ENCODE assay signal across 10 cellular contexts in the genomic region with DNA sequence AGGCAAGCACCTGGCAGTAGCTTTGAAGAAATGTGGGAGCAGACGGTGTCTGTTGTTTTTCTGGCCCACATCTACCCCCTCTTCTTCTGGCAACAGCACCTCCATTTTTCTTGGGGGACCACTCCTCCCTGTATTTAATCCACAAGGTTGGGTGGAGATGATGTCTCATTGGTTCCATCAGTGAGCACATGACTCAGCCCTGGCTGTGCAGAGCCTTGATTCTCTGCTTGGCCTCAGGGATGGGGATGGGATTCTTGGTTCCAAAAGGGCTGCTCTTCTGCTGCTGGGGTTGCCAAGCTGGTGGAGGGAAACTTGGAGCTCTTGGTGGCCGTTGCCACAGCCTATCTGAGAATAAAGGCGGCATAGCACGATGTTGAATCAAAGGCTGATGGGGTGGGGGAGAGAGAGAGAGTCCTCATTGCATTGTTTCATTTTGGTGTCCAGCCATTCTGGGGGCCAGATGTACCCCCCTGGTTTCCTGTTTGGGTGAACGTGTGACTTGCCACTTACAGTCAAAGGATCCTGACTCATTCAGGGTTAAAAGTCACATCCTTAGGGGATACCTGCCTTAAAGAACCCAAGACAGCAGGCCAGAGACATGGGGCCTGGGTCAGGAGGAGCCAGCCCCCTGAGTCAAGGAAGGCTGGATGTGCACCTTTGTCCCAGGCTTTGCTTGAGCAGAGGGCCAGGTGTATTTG. TPM values are rescaled to one million over a fixed set of nuclear protein-coding genes. Genes with fewer than 3 reads are reported as not detected.
DNase-seq lines count a peak whose midpoint lies in the region; ATAC-seq and TF ChIP-seq lines count a peak whose summit lies in the region.
"Had no signal": no experiment of that assay in that cellular context is flagged by ENCODE, and none has a peak within 500 bp of the region (broad histone marks: within the 10 kb centered on the region; RNA-seq: fewer than 3 reads in every experiment).

No MANE protein-coding gene starts in this region.

- H3K4me3 Mint-ChIP-seq in activated T-cell treated with anti-CD3 and anti-CD28 coated beads, Interleukin-2, amount 50 U/mL, for 4 hours = no peak overlapping the region
- H3K4me3 Mint-ChIP-seq in activated T-helper 1 cell treated with anti-CD3 and anti-CD28 coated beads, Interleukin-12 subunit alpha, Interleukin-12 subunit beta, Interleukin-2, Interleukin-4 antibody, amounts not matched to agents 30 ng/mL and 10 ng/mL and 1 ng/mL, durations not matched to agents 14 hours and 24 hours and 36 hours = peak overlapping the region; percentile 2

- H3K27ac Mint-ChIP-seq in activated T-helper 1 cell treated with anti-CD3 and anti-CD28 coated beads, Interleukin-12 subunit alpha, Interleukin-12 subunit beta, Interleukin-2, Interleukin-4 antibody, amounts not matched to agents 30 ng/mL and 10 ng/mL and 1 ng/mL, durations not matched to agents 14 hours and 24 hours and 36 hours = peak overlapping the region; percentile 74

- no peaks in the 10 kb centered on the region for H3K27me3 Mint-ChIP-seq in activated T-cell treated with anti-CD3 and anti-CD28 coated beads, Interleukin-2, amount 50 U/mL, for 4 hours (ENCODE audit: low read depth)
- H3K27me3 Mint-ChIP-seq in activated T-helper 1 cell treated with anti-CD3 and anti-CD28 coated beads, Interleukin-12 subunit alpha, Interleukin-12 subunit beta, Interleukin-2, Interleukin-4 antibody, amounts not matched to agents 30 ng/mL and 10 ng/mL and 1 ng/mL, durations not matched to agents 14 hours and 24 hours and 36 hours (ENCODE audit: insufficient read depth) = no peaks in the 10 kb centered on the region

- H3K4me1 ChIP-seq in lower lobe of right lung (peaks cover 67% of the 10 kb centered on the region), stomach smooth muscle (ENCODE audit: control insufficient read depth, insufficient read depth, low read length) (peaks cover 35% of the 10 kb centered on the region)

- H3K36me3 ChIP-seq in lower lobe of right lung = no peaks in the 10 kb centered on the region
- no peaks in the 10 kb centered on the region for H3K36me3 ChIP-seq in stomach smooth muscle (ENCODE audit: control insufficient read depth in 2 of 2, insufficient read depth in 2 of 2, low read length in 2 of 2)

- peaks cover 15% of the 10 kb centered on the region for H3K36me3 Mint-ChIP-seq in activated T-cell treated with anti-CD3 and anti-CD28 coated beads, Interleukin-2, amount 50 U/mL, for 4 hours (ENCODE audit: insufficient read depth)
- H3K36me3 Mint-ChIP-seq in activated T-helper 1 cell treated with anti-CD3 and anti-CD28 coated beads, Interleukin-12 subunit alpha, Interleukin-12 subunit beta, Interleukin-2, Interleukin-4 antibody, amounts not matched to agents 30 ng/mL and 10 ng/mL and 1 ng/mL, durations not matched to agents 14 hours and 24 hours and 36 hours (ENCODE audit: low read depth) = peaks cover 33% of the 10 kb centered on the region

- intact Hi-C loops in activated T-helper 1 cell treated with anti-CD3 and anti-CD28 coated beads, Interleukin-12 subunit alpha, Interleukin-12 subunit beta, Interleukin-2, Interleukin-4 antibody, amounts not matched to agents 30 ng/mL and 10 ng/mL and 1 ng/mL, durations not matched to agents 14 hours and 24 hours and 36 hours (cut with micrococcal nuclease) = loop anchor here (2.0 kb wide), 1 partner anchor 18 kb away; no protein-coding TSS in a partner anchor
- intact Hi-C loops in lower lobe of right lung (cut with DNase I) = no loop called here

- peaks cover 12% of the 10 kb centered on the region for H3K9me3 Mint-ChIP-seq in activated T-cell treated with anti-CD3 and anti-CD28 coated beads, Interleukin-2, amount 50 U/mL, for 4 hours
- peaks cover 25% of the 10 kb centered on the region for H3K9me3 Mint-ChIP-seq in activated T-helper 1 cell treated with anti-CD3 and anti-CD28 coated beads, Interleukin-12 subunit alpha, Interleukin-12 subunit beta, Interleukin-2, Interleukin-4 antibody, amounts not matched to agents 30 ng/mL and 10 ng/mL and 1 ng/mL, durations not matched to agents 14 hours and 24 hours and 36 hours

- H3K27ac ChIP-seq in lower lobe of right lung = peak overlapping the region; percentile 37
- peak overlapping the region; percentile 46 for H3K27ac ChIP-seq in stomach smooth muscle (ENCODE audit: low read length)

- H3K9ac ChIP-seq in stomach smooth muscle (ENCODE audit: low read length in 2 of 2) = no peak overlapping the region

- no peaks in the 10 kb centered on the region for H3K27me3 ChIP-seq in lower lobe of right lung (ENCODE audit: low read depth)
- H3K27me3 ChIP-seq in stomach smooth muscle (ENCODE audit: control insufficient read depth in 1 of 2, insufficient read depth in 2 of 2, low read length in 2 of 2) = no peaks in the 10 kb centered on the region

- no peak for DNase-seq in activated T-cell treated with anti-CD3 and anti-CD28 coated beads, Interleukin-2, amount 50 U/mL, for 4 hours
- DNase-seq in activated T-cell treated with anti-CD3 and anti-CD28 coated beads, Interleukin-2, amount 50 U/mL, for 1 hour = no peak
- DNase-seq in activated T-helper 1 cell treated with anti-CD3 and anti-CD28 coated beads, Interleukin-12 subunit alpha, Interleukin-12 subunit beta, Interleukin-2, Interleukin-4 antibody, amounts not matched to agents 30 ng/mL and 10 ng/mL and 1 ng/mL, durations not matched to agents 14 hours and 24 hours and 36 hours (ENCODE audit: low spot score) = no peak
- DNase-seq in lower lobe of right lung = no peak
- no peak for DNase-seq in NCI-H2081 treated with DMSO at 0.1 percent for 48 hours (lab: John Stamatoyannopoulos, UW)
- DNase-seq in DMS 273 treated with DMSO at 0.1 percent for 48 hours (lab: John Stamatoyannopoulos, UW) = no peak
- DNase-seq: activated effector memory CD4-positive, alpha-beta T cell treated with Interleukin-2 at 50 U/mL for 16 hours; T1000 had no signal

- peak; percentile 31 to 42 for ATAC-seq in activated T-cell treated with anti-CD3 and anti-CD28 coated beads, Interleukin-2, amount 50 U/mL, for 4 hours
- ATAC-seq in lower lobe of right lung (no peak), SK-N-SH treated with all-trans-retinoic acid at 6 μM for 48 hours (no peak)

- no peaks in the 10 kb centered on the region for H3K9me3 ChIP-seq in lower lobe of right lung
- no peaks in the 10 kb centered on the region for H3K9me3 ChIP-seq in stomach smooth muscle (ENCODE audit: control insufficient read depth in 2 of 2, low read length in 2 of 2)

- TF ChIP-seq CTCF in lower lobe of right lung (IDR thresholded peaks at IDR 0.05) = no peak

- no peak overlapping the region for H3K4me3 ChIP-seq in lower lobe of right lung
- no peak overlapping the region for H3K4me3 ChIP-seq in stomach smooth muscle (ENCODE audit: low read length in 2 of 2)

- peaks cover 60% of the 10 kb centered on the region for H3K4me1 Mint-ChIP-seq in activated T-cell treated with anti-CD3 and anti-CD28 coated beads, Interleukin-2, amount 50 U/mL, for 4 hours (ENCODE audit: low read depth)
- peaks cover 75% of the 10 kb centered on the region for H3K4me1 Mint-ChIP-seq in activated T-helper 1 cell treated with anti-CD3 and anti-CD28 coated beads, Interleukin-12 subunit alpha, Interleukin-12 subunit beta, Interleukin-2, Interleukin-4 antibody, amounts not matched to agents 30 ng/mL and 10 ng/mL and 1 ng/mL, durations not matched to agents 14 hours and 24 hours and 36 hours (ENCODE audit: low read depth)

TF ChIP-seq in SK-N-SH treated with all-trans-retinoic acid at 6 μM for 48 hours, 23 proteins besides CTCF, POLR2A, EP300 and RAD21:
- TF ChIP-seq ESRRG (CRISPR knock-in tag; IDR thresholded peaks at IDR 0.05) (no peak), OSR1 (CRISPR knock-in tag; IDR thresholded peaks at IDR 0.05) (no peak), BACH2 (CRISPR knock-in tag; IDR thresholded peaks at IDR 0.05; ENCODE audit: borderline replicate concordance) (no peak), ZNF8 (CRISPR knock-in tag; IDR thresholded peaks at IDR 0.05) (no peak), CSDC2 (CRISPR knock-in tag; IDR thresholded peaks at IDR 0.05) (no peak), ARNTL (CRISPR knock-in tag; IDR thresholded peaks at IDR 0.05; ENCODE audit: borderline replicate concordance, low read depth) (no peak), SNAI2 (CRISPR knock-in tag; IDR thresholded peaks at IDR 0.05) (no peak)
- TF ChIP-seq, protein P1, sequence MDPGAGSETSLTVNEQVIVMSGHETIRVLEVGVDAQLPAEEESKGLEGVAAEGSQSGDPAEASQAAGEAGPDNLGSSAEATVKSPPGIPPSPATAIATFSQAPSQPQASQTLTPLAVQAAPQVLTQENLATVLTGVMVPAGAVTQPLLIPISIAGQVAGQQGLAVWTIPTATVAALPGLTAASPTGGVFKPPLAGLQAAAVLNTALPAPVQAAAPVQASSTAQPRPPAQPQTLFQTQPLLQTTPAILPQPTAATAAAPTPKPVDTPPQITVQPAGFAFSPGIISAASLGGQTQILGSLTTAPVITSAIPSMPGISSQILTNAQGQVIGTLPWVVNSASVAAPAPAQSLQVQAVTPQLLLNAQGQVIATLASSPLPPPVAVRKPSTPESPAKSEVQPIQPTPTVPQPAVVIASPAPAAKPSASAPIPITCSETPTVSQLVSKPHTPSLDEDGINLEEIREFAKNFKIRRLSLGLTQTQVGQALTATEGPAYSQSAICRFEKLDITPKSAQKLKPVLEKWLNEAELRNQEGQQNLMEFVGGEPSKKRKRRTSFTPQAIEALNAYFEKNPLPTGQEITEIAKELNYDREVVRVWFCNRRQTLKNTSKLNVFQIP (CRISPR knock-in tag; IDR thresholded peaks at IDR 0.05; ENCODE audit: borderline replicate concordance, low read depth) = no peak

RNA-seq across cellular contexts. Expression of a gene that starts 25.9 kb away (rescaled TPM):
- total RNA-seq in activated T-cell treated with anti-CD3 and anti-CD28 coated beads, Interleukin-2, amount 50 U/mL, for 4 hours = 10 to 100 TPM; 14.0 to 15.6 (median 15.3) TPM
- total RNA-seq in activated T-helper 1 cell treated with anti-CD3 and anti-CD28 coated beads, Interleukin-12 subunit alpha, Interleukin-12 subunit beta, Interleukin-2, Interleukin-4 antibody, amounts not matched to agents 30 ng/mL and 10 ng/mL and 1 ng/mL, durations not matched to agents 14 hours and 24 hours and 36 hours = 25.3 and 25.8 TPM in 2 replicates
- total RNA-seq in lower lobe of right lung = 68.7 TPM

RNA-seq across cellular contexts. Expression of a gene that starts 54.7 kb away (rescaled TPM):
- 100 to 1,000 TPM; 155 to 182 (median 167) TPM for total RNA-seq in activated T-cell treated with anti-CD3 and anti-CD28 coated beads, Interleukin-2, amount 50 U/mL, for 4 hours
- total RNA-seq in activated T-helper 1 cell treated with anti-CD3 and anti-CD28 coated beads, Interleukin-12 subunit alpha, Interleukin-12 subunit beta, Interleukin-2, Interleukin-4 antibody, amounts not matched to agents 30 ng/mL and 10 ng/mL and 1 ng/mL, durations not matched to agents 14 hours and 24 hours and 36 hours = 158 and 163 TPM in 2 replicates
- total RNA-seq in lower lobe of right lung = 82.0 TPM

Comparison
In these comparisons a context has a peak if more than half of its experiments do, and no peak if none do; other contexts are left out.
1. ATAC-seq: peak in activated T-cell treated with anti-CD3 and anti-CD28 coated beads, Interleukin-2, amount 50 U/mL, for 4 hours (2 of 2); none in lower lobe of right lung (0 of 2) and SK-N-SH treated with all-trans-retinoic acid at 6 μM for 48 hours (single experiment).